In genomic region chr2:176175729-176176074, GRCh38 we compare ENCODE assay signal across 1 cellular context.
TF ChIP-seq lines count a peak whose summit lies in the region.

No MANE protein-coding gene starts in this region.

TF ChIP-seq in HepG2, 621 proteins besides CTCF, POLR2A, EP300 and RAD21:
- TF ChIP-seq FOXC1 (CRISPR knock-in tag; IDR thresholded peaks at IDR 0.05; ENCODE audit: borderline replicate concordance) (no peak), ZNF709 (CRISPR knock-in tag; IDR thresholded peaks at IDR 0.05) (no peak), ZNF143 (CRISPR knock-in tag; IDR thresholded peaks at IDR 0.05) (no peak), ZXDC (CRISPR knock-in tag; IDR thresholded peaks at IDR 0.05) (no peak), CENPT (CRISPR knock-in tag; IDR thresholded peaks at IDR 0.05; ENCODE audit: low read depth) (no peak), ZNF749 (CRISPR knock-in tag; IDR thresholded peaks at IDR 0.05; ENCODE audit: borderline replicate concordance) (no peak), SP1 (IDR thresholded peaks at IDR 0.05) (no peak), SP1 (CRISPR knock-in tag; IDR thresholded peaks at IDR 0.05) (no peak), MAZ (IDR thresholded peaks at IDR 0.05; ENCODE audit: borderline replicate concordance, low read depth, low read length) (no peak), MAZ (CRISPR knock-in tag; IDR thresholded peaks at IDR 0.05; ENCODE audit: low read depth) (no peak), ZNF770 (CRISPR knock-in tag; IDR thresholded peaks at IDR 0.05) (no peak), DR1 (CRISPR knock-in tag; IDR thresholded peaks at IDR 0.05) (no peak), SPEN (CRISPR knock-in tag; IDR thresholded peaks at IDR 0.05; ENCODE audit: low read depth) (no peak), IRF2 (CRISPR knock-in tag; IDR thresholded peaks at IDR 0.05) (no peak), ZNF839 (CRISPR knock-in tag; IDR thresholded peaks at IDR 0.05; ENCODE audit: borderline replicate concordance) (no peak), TEAD2 (CRISPR knock-in tag; IDR thresholded peaks at IDR 0.05) (no peak), U2AF1 (optimal IDR thresholded peaks at IDR 0.05; ENCODE audit: low read depth, low read length) (no peak), ATM (IDR thresholded peaks at IDR 0.05; ENCODE audit: borderline replicate concordance) (no peak), ZNF703 (CRISPR knock-in tag; IDR thresholded peaks at IDR 0.05; ENCODE audit: borderline replicate concordance) (no peak)
